ENCODE assay signal across 10 cellular contexts in the genomic region with DNA sequence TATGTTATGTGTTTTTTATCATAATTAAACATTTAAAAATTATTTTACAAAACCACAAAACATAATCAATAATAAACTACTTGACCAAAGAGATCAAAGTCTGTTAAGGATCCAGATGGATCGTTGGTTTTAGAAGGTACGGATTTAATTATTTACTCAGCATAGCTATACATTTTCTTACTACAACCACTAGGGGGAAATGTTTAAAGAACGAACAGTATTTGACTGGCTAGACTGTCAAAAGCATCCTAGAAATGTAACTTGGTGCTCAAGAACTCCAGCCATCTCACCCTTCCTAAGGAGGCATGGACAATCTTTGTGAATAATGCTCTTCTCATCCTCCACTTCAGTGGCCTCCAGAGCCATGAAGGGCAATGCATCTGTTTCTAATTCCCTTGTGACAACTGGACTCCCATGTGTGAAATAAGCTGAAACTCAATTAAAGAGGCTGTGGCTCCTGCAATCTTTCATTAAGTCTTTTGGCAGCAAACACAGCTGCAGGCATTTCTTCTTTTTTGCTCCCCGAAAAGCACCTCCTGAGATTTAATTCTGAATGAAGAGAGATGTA.
DNase-seq lines count a peak whose midpoint lies in the region; ATAC-seq lines count a peak whose summit lies in the region.
"Had no signal": no experiment of that assay in that cellular context is flagged by ENCODE, and none has a peak within 500 bp of the region (broad histone marks: within the 10 kb centered on the region; RNA-seq: fewer than 3 reads in every experiment).

No MANE protein-coding gene starts in this region.

- ATAC-seq in HG03565 (IDR thresholded peaks at IDR 0.05; ENCODE audit: unreplicated experiment) = peak; percentile 69

- no peak overlapping the region for H3K4me3 ChIP-seq in adipocyte (ENCODE audit: low read length)
- H3K4me3 ChIP-seq in effector memory CD4-positive, alpha-beta T cell (ENCODE audit: insufficient read depth, low read depth, low read length, poor library complexity, severe bottlenecking) = no peak overlapping the region
- H3K4me3 ChIP-seq: upper lobe of left lung had no signal

- no peak overlapping the region for H3K9ac ChIP-seq in adipocyte (ENCODE audit: low read length)

- no peaks in the 10 kb centered on the region for H3K36me3 ChIP-seq in adipocyte (ENCODE audit: control insufficient read depth, insufficient read depth, low read length, severe bottlenecking)
- H3K36me3 ChIP-seq in effector memory CD4-positive, alpha-beta T cell (ENCODE audit: control insufficient read depth, insufficient read depth, low read length) = no peaks in the 10 kb centered on the region
- H3K36me3 ChIP-seq: neutrophil, upper lobe of left lung had no signal

- no peaks in the 10 kb centered on the region for H3K9me3 ChIP-seq in adipocyte (ENCODE audit: control insufficient read depth, low read length)
- H3K9me3 ChIP-seq in effector memory CD4-positive, alpha-beta T cell (ENCODE audit: control insufficient read depth, low read length) = no peaks in the 10 kb centered on the region
- H3K9me3 ChIP-seq: neutrophil, upper lobe of left lung had no signal

- H3K4me1 ChIP-seq in adipocyte (ENCODE audit: control insufficient read depth, insufficient read depth, low read length) = no peaks in the 10 kb centered on the region
- no peaks in the 10 kb centered on the region for H3K4me1 ChIP-seq in effector memory CD4-positive, alpha-beta T cell (ENCODE audit: control insufficient read depth, insufficient read depth, low read length, poor library complexity, severe bottlenecking)
- H3K4me1 ChIP-seq: upper lobe of left lung had no signal

- H3K27ac ChIP-seq in effector memory CD4-positive, alpha-beta T cell (ENCODE audit: insufficient read depth, low read length, poor library complexity, severe bottlenecking) = no peak overlapping the region
- H3K27ac ChIP-seq: neutrophil, upper lobe of left lung had no signal

- no peaks in the 10 kb centered on the region for H3K27me3 ChIP-seq in adipocyte (replicated peaks; ENCODE audit: control insufficient read depth, insufficient read depth, low read length)
- no peaks in the 10 kb centered on the region for H3K27me3 ChIP-seq in effector memory CD4-positive, alpha-beta T cell (replicated peaks; ENCODE audit: control insufficient read depth, insufficient read depth, low read length, poor library complexity, severe bottlenecking)
- H3K27me3 ChIP-seq: neutrophil, upper lobe of left lung had no signal

- peak; percentile 14 for DNase-seq in NCI-H2107 treated with DMSO at 0.1 percent for 48 hours (lab: John Stamatoyannopoulos, UW; ENCODE audit: unreplicated experiment)
- no peak for DNase-seq in NCI-H2107 (lab: John Stamatoyannopoulos, UW)
- DNase-seq in adipocyte (ENCODE audit: low read depth) = peak; percentile 21
- peak; percentile 1 for DNase-seq in renal cortical epithelial cell (ENCODE audit: low read depth)
- no peak for DNase-seq in effector memory CD4-positive, alpha-beta T cell
- DNase-seq in COLO668 (lab: John Stamatoyannopoulos, UW; ENCODE audit: unreplicated experiment) = no peak
- DNase-seq in activated naive CD4-positive, alpha-beta T cell treated with Interleukin-2 at 50 U/mL for 16 hours = no peak
- DNase-seq: upper lobe of left lung had no signal

Comparison
In these comparisons a context has a peak if more than half of its experiments do, and no peak if none do; other contexts are left out.
1. DNase-seq: peak in NCI-H2107 treated with DMSO at 0.1 percent for 48 hours (single experiment), adipocyte (single experiment) and renal cortical epithelial cell (single experiment); none in NCI-H2107 (single experiment), effector memory CD4-positive, alpha-beta T cell (0 of 3), COLO668 (single experiment) and activated naive CD4-positive, alpha-beta T cell treated with Interleukin-2 at 50 U/mL for 16 hours (single experiment).